ENCODE assay signal across 8 cellular contexts in the genomic region with DNA sequence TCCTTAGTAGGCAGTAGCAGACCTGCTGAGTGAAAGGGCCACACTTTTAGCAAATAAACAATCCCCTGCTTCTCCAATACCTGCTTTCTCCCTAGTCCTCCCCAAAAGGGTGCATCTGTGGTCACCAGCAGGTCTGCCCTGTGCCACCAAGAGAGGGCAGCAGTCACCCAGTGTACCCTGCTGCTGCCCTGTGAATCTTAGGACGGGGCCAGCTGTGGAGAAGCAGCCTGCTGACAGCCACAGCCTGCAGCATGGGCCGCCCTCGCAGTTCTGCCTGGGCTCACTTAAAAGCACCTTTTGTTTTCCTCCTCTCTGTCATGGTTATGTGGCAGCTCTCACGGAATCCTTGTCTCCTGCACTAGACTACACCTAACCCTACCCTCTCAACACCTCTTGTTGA.
A peak's percentile ranks its signal among the peaks of the same experiment; 100 is the strongest.
DNase-seq lines count a peak whose midpoint lies in the region; ATAC-seq and TF ChIP-seq lines count a peak whose summit lies in the region.
"Not testable (repeated sequence)": the region's sequence is repeated elsewhere in the genome, so short reads cannot be mapped to it uniquely, and the experiment has no call there.

No MANE protein-coding gene starts in this region.

- intact Hi-C loops in right lobe of liver (cut with DNase I) = not testable (repeated sequence)

- not testable (repeated sequence) for H3K9me2 ChIP-seq in GM23248 (ENCODE audit: insufficient read depth)

- peaks cover 52% of the 10 kb centered on the region for H3K4me1 ChIP-seq in BLaER1
- H3K4me1 ChIP-seq in GM23248 (ENCODE audit: insufficient read depth); RWPE2 (ENCODE audit: insufficient read depth, poor library complexity, severe bottlenecking); right lobe of liver: not testable (repeated sequence)

- H3K4me3 ChIP-seq in BLaER1; GM23248; RWPE2 (ENCODE audit: severe bottlenecking); right lobe of liver: not testable (repeated sequence)

- not testable (repeated sequence) for H3K36me3 ChIP-seq in BLaER1; GM23248 (ENCODE audit: low read depth); RWPE2 (ENCODE audit: low read depth); right lobe of liver

- not testable (repeated sequence) for H2AFZ ChIP-seq in GM23248

- H4K20me1 ChIP-seq in BLaER1; GM23248 (ENCODE audit: insufficient read depth): not testable (repeated sequence)

- H3K9ac ChIP-seq in BLaER1 = 0 out of 2 replicates have a peak overlapping the region, but pooled peaks have one; percentile 4
- not testable (repeated sequence) for H3K9ac ChIP-seq in GM23248

- not testable (repeated sequence) for TF ChIP-seq POLR2A in right lobe of liver (IDR thresholded peaks at IDR 0.05)

- peak overlapping the region; percentile 71 for H3K4me2 ChIP-seq in BLaER1
- H3K4me2 ChIP-seq in GM23248 (ENCODE audit: unreplicated experiment) = not testable (repeated sequence)

- not testable (repeated sequence) for H3F3A ChIP-seq in GM23248 (ENCODE audit: insufficient read depth)

- not testable (repeated sequence) for H3K9me3 ChIP-seq in BLaER1; GM23248 (ENCODE audit: low read depth); RWPE2 (ENCODE audit: severe bottlenecking); right lobe of liver

- peak; percentile 46 for TF ChIP-seq CTCF in RWPE2 (IDR thresholded peaks at IDR 0.05; ENCODE audit: poor library complexity, severe bottlenecking)
- peak; percentile 44 to 56 (median 50) for TF ChIP-seq CTCF in right lobe of liver (IDR thresholded peaks at IDR 0.05)

- DNase-seq in GM23248 (peak; percentile 36), NCI-H146 (lab: John Stamatoyannopoulos, UW) (peak; percentile 50), activated T-cell treated with anti-CD3 and anti-CD28 coated beads for 1 hour (ENCODE audit: low read depth) (peak; percentile 10), ecto neural progenitor cell (ENCODE audit: low spot score) (peak; percentile 51), right lobe of liver (peak in 2 of 3 donors; percentile 57 to 62)
- DNase-seq in RWPE2 (ENCODE audit: low spot score) = not testable (repeated sequence)
- peak; percentile 12 for DNase-seq in stimulated activated CD4-positive, alpha-beta T cell treated with anti-CD3 and anti-CD28 coated beads, Interleukin-1b, Interleukin-23, amount 100 ng/mL, for 48 hours

- 34 to 44% methylated on average over 4 of the region's 4 CpGs for WGBS in GM23248 (ENCODE audit: low coverage in 1 of 2, low lambda C conversion rate in 2 of 2, missing lambda C conversion rate in 2 of 2), 2 experiments
- 43% methylated on average over 1 of the region's 4 CpGs for WGBS in right lobe of liver (ENCODE audit: insufficient coverage, low coverage, low lambda C conversion rate, missing lambda C conversion rate)

- in situ Hi-C loops in GM23248 (cut with MboI) = not testable (repeated sequence)

- H3K79me2 ChIP-seq in GM23248 (ENCODE audit: insufficient read depth) = not testable (repeated sequence)

- not testable (repeated sequence) for ATAC-seq in RWPE2 (ENCODE audit: low read depth); right lobe of liver

- not testable (repeated sequence) for H3K27me3 ChIP-seq in BLaER1; GM23248 (replicated peaks; ENCODE audit: insufficient read depth); RWPE2 (ENCODE audit: insufficient read depth, poor library complexity, severe bottlenecking); right lobe of liver

- 0 out of 2 replicates have a peak overlapping the region, but pooled peaks have one; percentile 44 for H3K27ac ChIP-seq in BLaER1
- H3K27ac ChIP-seq in GM23248; RWPE2 (ENCODE audit: poor library complexity, severe bottlenecking); right lobe of liver: not testable (repeated sequence)
